In genomic region chr7:66147657-66148056, GRCh38 we compare ENCODE assay signal across 8 cellular contexts. TPM values are rescaled to one million over a fixed set of nuclear protein-coding genes. Genes with fewer than 3 reads are reported as not detected.
DNase-seq lines count a peak whose midpoint lies in the region; ATAC-seq and TF ChIP-seq lines count a peak whose summit lies in the region.
"Not testable (repeated sequence)": the region's sequence is repeated elsewhere in the genome, so short reads cannot be mapped to it uniquely, and the experiment has no call there.

No MANE protein-coding gene starts in this region.

- not testable (repeated sequence) for H3K4me2 ChIP-seq in PC-9

- not testable (repeated sequence) for BruUV-seq in PC-9 (replicated peaks; lab: Mats Ljungman, UMichigan)

- peak overlapping the region in 2 of 3 donors; percentile 20 to 36 for H3K27ac Mint-ChIP-seq in CD4-positive, CD25-positive, alpha-beta regulatory T cell
- H3K27ac Mint-ChIP-seq in activated CD4-positive, alpha-beta T cell treated with anti-CD3 and anti-CD28 coated beads, Interleukin-2, amount 10 ng/mL, durations not matched to agents 24 days and 14 days, result peak overlapping the region; percentile 45
- H3K27ac Mint-ChIP-seq in memory B cell, result peak overlapping the region; percentile 74

- peaks cover 65% of the 10 kb centered on the region for H3K36me3 ChIP-seq in CD4-positive, CD25-positive, alpha-beta regulatory T cell (ENCODE audit: control insufficient read depth, insufficient read depth, low read length)
- peaks cover 16% of the 10 kb centered on the region for H3K36me3 ChIP-seq in PC-9 (ENCODE audit: low read depth)
- peaks cover 0 to 19% of the 10 kb centered on the region in 2 donors for H3K36me3 ChIP-seq in adrenal gland (replicated peaks in 1 of 2)
- peaks cover 0 to 67% of the 10 kb centered on the region in 2 donors for H3K36me3 ChIP-seq in gastroesophageal sphincter
- peaks cover 26 to 76% (median 74%) of the 10 kb centered on the region in 4 donors for H3K36me3 ChIP-seq in stomach
- peaks cover 0 to 12% of the 10 kb centered on the region in 2 donors for H3K36me3 ChIP-seq in vagina

- H2AFZ ChIP-seq in PC-9, result not testable (repeated sequence)

- DNase-seq in CD4-positive, CD25-positive, alpha-beta regulatory T cell; PC-9; activated CD4-positive, alpha-beta T cell treated with anti-CD3 and anti-CD28 coated beads, Interleukin-2, amount 10 ng/mL, durations not matched to agents 24 days and 14 days; memory B cell (ENCODE audit: low spot score in 2 of 2); stomach; vagina (ENCODE audit: extremely low spot score in 2 of 2): not testable (repeated sequence)
- peak in 1 of 7 donors; percentile 39 for DNase-seq in adrenal gland

- WGBS in adrenal gland, 4 donors, result 84 to 99% (median 99%) methylated on average over 4 of the region's 4 CpGs
- 95 to 100% methylated on average over 4 of the region's 4 CpGs for WGBS in gastroesophageal sphincter (ENCODE audit: low coverage in 1 of 2), 2 donors
- 93 to 99% (median 98%) methylated on average over 4 of the region's 4 CpGs for WGBS in stomach, 5 donors

- H3K9me3 ChIP-seq in CD4-positive, CD25-positive, alpha-beta regulatory T cell (ENCODE audit: control insufficient read depth in 2 of 2, low read length in 2 of 2); PC-9 (ENCODE audit: insufficient read depth, low read depth); adrenal gland (replicated peaks in 1 of 3); gastroesophageal sphincter; stomach; vagina: not testable (repeated sequence)

- peaks cover 11% of the 10 kb centered on the region for H3K4me1 ChIP-seq in CD4-positive, CD25-positive, alpha-beta regulatory T cell (ENCODE audit: control insufficient read depth, insufficient read depth, low read length, poor library complexity, severe bottlenecking)
- H3K4me1 ChIP-seq in PC-9 (replicated peaks; ENCODE audit: insufficient read depth) (peaks cover 15% of the 10 kb centered on the region), adrenal gland (replicated peaks in 1 of 2) (peaks cover 29 to 56% of the 10 kb centered on the region in 2 donors), gastroesophageal sphincter (peaks cover 0 to 95% (median 25%) of the 10 kb centered on the region in 3 donors), stomach (peaks cover 26 to 70% (median 56%) of the 10 kb centered on the region in 4 donors), vagina (peaks cover 94% of the 10 kb centered on the region)

- intact Hi-C loops in PC-9 (cut with micrococcal nuclease; ENCODE audit: unreplicated experiment), result loop anchor here (2.0 to 10.0 kb wide), 3 partner anchors 57 to 347 kb away; partner anchors contain the start of gene TPST1
- intact Hi-C loops in activated CD4-positive, alpha-beta T cell treated with anti-CD3 and anti-CD28 coated beads, Interleukin-2, amount 10 ng/mL, durations not matched to agents 24 days and 14 days (cut with micrococcal nuclease); vagina (cut with DNase I): not testable (repeated sequence)
- intact Hi-C loops in adrenal gland (cut with DNase I), result loop anchor here in 1 of 2 donors (10.0 kb wide), 1 partner anchor 57 kb away; the partner anchor contains the start of gene TPST1
- intact Hi-C loops in stomach (cut with DNase I; ENCODE audit: low total_unique reads), result loop anchor here (10.0 kb wide), 1 partner anchor 67 kb away; no protein-coding TSS in a partner anchor

- CTCF ChIA-PET in PC-9 (lab: Charles Lee), result interaction anchor here (0.8 kb wide), 1 partner anchor 117 kb away, joined by 3 read pairs; no protein-coding TSS in a partner anchor

- not testable (repeated sequence) for H3K9me3 Mint-ChIP-seq in CD4-positive, CD25-positive, alpha-beta regulatory T cell; activated CD4-positive, alpha-beta T cell treated with anti-CD3 and anti-CD28 coated beads, Interleukin-2, amount 10 ng/mL, durations not matched to agents 24 days and 14 days; memory B cell

- peaks cover 23% of the 10 kb centered on the region for H3F3A ChIP-seq in PC-9 (ENCODE audit: insufficient read depth, low read depth)

- H3K27ac ChIP-seq in CD4-positive, CD25-positive, alpha-beta regulatory T cell (ENCODE audit: insufficient read depth, low read length, poor library complexity, severe bottlenecking), result not testable (repeated sequence)
- H3K27ac ChIP-seq in PC-9 (peak overlapping the region; percentile 57), adrenal gland (peak overlapping the region in 4 of 5 donors; percentile 14 to 91 (median 84)), gastroesophageal sphincter (peak overlapping the region in 3 of 4 donors; percentile 37 to 78 (median 53)), stomach (peak overlapping the region in 4 of 5 donors; percentile 0 to 83 (median 72)), vagina (peak overlapping the region; percentile 87)

- not testable (repeated sequence) for TF ChIP-seq POLR2A in adrenal gland (IDR thresholded peaks at IDR 0.05); gastroesophageal sphincter (IDR thresholded peaks at IDR 0.05); stomach (IDR thresholded peaks at IDR 0.05); vagina (IDR thresholded peaks at IDR 0.05)

- POLR2A ChIA-PET in PC-9 (lab: Charles Lee; ENCODE audit: unreplicated experiment), result not testable (repeated sequence)

- H3K4me1 Mint-ChIP-seq in CD4-positive, CD25-positive, alpha-beta regulatory T cell, result peaks cover 15 to 31% (median 25%) of the 10 kb centered on the region in 4 donors
- peaks cover 21% of the 10 kb centered on the region for H3K4me1 Mint-ChIP-seq in activated CD4-positive, alpha-beta T cell treated with anti-CD3 and anti-CD28 coated beads, Interleukin-2, amount 10 ng/mL, durations not matched to agents 24 days and 14 days
- peaks cover 10% of the 10 kb centered on the region for H3K4me1 Mint-ChIP-seq in memory B cell

- TF ChIP-seq CTCF in PC-9 (conservative IDR thresholded peaks at IDR 0.05); adrenal gland (IDR thresholded peaks at IDR 0.05); gastroesophageal sphincter (IDR thresholded peaks at IDR 0.05); stomach (IDR thresholded peaks at IDR 0.05); vagina (IDR thresholded peaks at IDR 0.05): not testable (repeated sequence)

- H3K9me2 ChIP-seq in PC-9 (ENCODE audit: insufficient read depth), result not testable (repeated sequence)

- not testable (repeated sequence) for TF ChIP-seq EP300 in gastroesophageal sphincter (IDR thresholded peaks at IDR 0.05); stomach (IDR thresholded peaks at IDR 0.05)

- peaks cover 15% of the 10 kb centered on the region; the same call in 1 of the 2 replicates for H3K79me2 ChIP-seq in PC-9 (ENCODE audit: low read depth)

- not testable (repeated sequence) for H3K27me3 ChIP-seq in CD4-positive, CD25-positive, alpha-beta regulatory T cell (ENCODE audit: control insufficient read depth, insufficient read depth, low read length); PC-9 (ENCODE audit: insufficient read depth, low read depth); adrenal gland; gastroesophageal sphincter; stomach; vagina

- peaks cover 55% of the 10 kb centered on the region for H3K36me3 Mint-ChIP-seq in CD4-positive, CD25-positive, alpha-beta regulatory T cell
- peaks cover 55% of the 10 kb centered on the region for H3K36me3 Mint-ChIP-seq in activated CD4-positive, alpha-beta T cell treated with anti-CD3 and anti-CD28 coated beads, Interleukin-2, amount 10 ng/mL, durations not matched to agents 24 days and 14 days (ENCODE audit: low read depth)
- H3K36me3 Mint-ChIP-seq in memory B cell, result peaks cover 42% of the 10 kb centered on the region

- not testable (repeated sequence) for H3K4me3 ChIP-seq in CD4-positive, CD25-positive, alpha-beta regulatory T cell (ENCODE audit: low read depth, low read length); PC-9; adrenal gland; gastroesophageal sphincter; stomach; vagina

- not testable (repeated sequence) for ATAC-seq in CD4-positive, CD25-positive, alpha-beta regulatory T cell (ENCODE audit: low read depth in 2 of 2); gastroesophageal sphincter; memory B cell (ENCODE audit: low read depth)

- H3K4me3 Mint-ChIP-seq in CD4-positive, CD25-positive, alpha-beta regulatory T cell; activated CD4-positive, alpha-beta T cell treated with anti-CD3 and anti-CD28 coated beads, Interleukin-2, amount 10 ng/mL, durations not matched to agents 24 days and 14 days; memory B cell: not testable (repeated sequence)

- H4K20me1 ChIP-seq in PC-9 (ENCODE audit: insufficient read depth), result not testable (repeated sequence)

- H3K27me3 Mint-ChIP-seq in CD4-positive, CD25-positive, alpha-beta regulatory T cell; activated CD4-positive, alpha-beta T cell treated with anti-CD3 and anti-CD28 coated beads, Interleukin-2, amount 10 ng/mL, durations not matched to agents 24 days and 14 days; memory B cell: not testable (repeated sequence)

RNA-seq across cellular contexts. Expression of gene CRCP, which starts 33.0 kb away (rescaled TPM):
- 32.5 TPM for total RNA-seq in CD4-positive, CD25-positive, alpha-beta regulatory T cell
- 10 to 100 TPM; 19.8 to 33.4 (median 27.3) TPM for polyA plus RNA-seq in CD4-positive, CD25-positive, alpha-beta regulatory T cell
- total RNA-seq in PC-9 (2021) (32.4 and 37.1 TPM in 2 replicates), adrenal gland (10 to 100 TPM; 28.9 to 53.3 (median 41.4) TPM), gastroesophageal sphincter (10 to 100 TPM; 42.8 to 75.8 (median 59.0) TPM), stomach (10 to 100 TPM; 22.8 to 99.5 (median 30.9) TPM), vagina (56.5 TPM)
- 37.2 and 41.9 TPM in 2 replicates for total RNA-seq in activated CD4-positive, alpha-beta T cell treated with anti-CD3 and anti-CD28 coated beads, Interleukin-2, amount 10 ng/mL, durations not matched to agents 24 days and 14 days
- polyA plus RNA-seq in adrenal gland (10 to 100 TPM; 14.5 to 46.7 (median 21.6) TPM), stomach (10 to 100 TPM; 15.7 to 28.3 (median 25.7) TPM)

RNA-seq across cellular contexts. Expression of gene TPST1, which starts 57.5 kb away (rescaled TPM):
- total RNA-seq in CD4-positive, CD25-positive, alpha-beta regulatory T cell, result 1.2 TPM
- under 1 TPM in 2 of 4 donors, not detected in 2; 0.15 to 0.24 TPM for polyA plus RNA-seq in CD4-positive, CD25-positive, alpha-beta regulatory T cell
- 11.0 and 14.9 TPM in 2 replicates for total RNA-seq in PC-9 (2021)
- total RNA-seq in activated CD4-positive, alpha-beta T cell treated with anti-CD3 and anti-CD28 coated beads, Interleukin-2, amount 10 ng/mL, durations not matched to agents 24 days and 14 days, result 1.1 and 2.1 TPM in 2 replicates
- total RNA-seq in adrenal gland, result 10 to 100 TPM; 23.9 to 70.2 (median 32.2) TPM
- polyA plus RNA-seq in adrenal gland, result 10 to 100 TPM in 1 of 3 donors, 1 to 10 TPM in 2; 6.8 to 22.3 (median 7.5) TPM
- total RNA-seq in gastroesophageal sphincter, result 10 to 100 TPM; 11.0 to 25.3 (median 19.8) TPM
- 10 to 100 TPM in 2 of 5 donors, 1 to 10 TPM in 2, under 1 TPM in 1; 0.58 to 78.8 (median 9.0) TPM for total RNA-seq in stomach
- 10 to 100 TPM in 1 of 3 donors, 1 to 10 TPM in 2; 4.8 to 12.6 (median 8.4) TPM for polyA plus RNA-seq in stomach
- total RNA-seq in vagina, result 52.3 TPM
